ENCODE assay signal across 27 cellular contexts in genomic region chr6:87830834-87831374, GRCh38.
A peak's percentile ranks its signal among the peaks of the same experiment; 100 is the strongest.
DNase-seq lines count a peak whose midpoint lies in the region; ATAC-seq and TF ChIP-seq lines count a peak whose summit lies in the region.
"Had no signal": no experiment of that assay in that cellular context is flagged by ENCODE, and none has a peak within 500 bp of the region (broad histone marks: within the 10 kb centered on the region; RNA-seq: fewer than 3 reads in every experiment).

No MANE protein-coding gene starts in this region.

- TF ChIP-seq CTCF in OCI-LY3 (IDR thresholded peaks at IDR 0.05; ENCODE audit: low read depth, low read length) (no peak), mucosa of descending colon (IDR thresholded peaks at IDR 0.05) (no peak)

- peaks cover 15% of the 10 kb centered on the region for H3K4me1 Mint-ChIP-seq in activated T-cell treated with anti-CD3 and anti-CD28 coated beads, Interleukin-2, amount 50 U/mL, for 4 hours (ENCODE audit: low read depth)
- H3K4me1 Mint-ChIP-seq: H9 had no signal

- H3K9me3 ChIP-seq in OCI-LY3 (ENCODE audit: insufficient read depth, low read length) (no peaks in the 10 kb centered on the region), mucosa of descending colon (no peaks in the 10 kb centered on the region)
- H3K9me3 ChIP-seq: esophagus muscularis mucosa, heart right ventricle, lower lobe of right lung, MG63, prostate gland had no signal

- DNase-seq in activated T-cell treated with anti-CD3 and anti-CD28 coated beads, Interleukin-2, amount 50 U/mL, for 4 hours, result no peak
- no peak for DNase-seq in activated T-cell treated with anti-CD3 and anti-CD28 coated beads, Interleukin-2, amount 50 U/mL, for 48 hours
- peak in 2 of 3 donors; percentile 33 to 43 for DNase-seq in mucosa of descending colon
- no peak for DNase-seq in HK-2 (ENCODE audit: unreplicated experiment)
- DNase-seq in NCI-H1436 treated with DMSO at 0.1 percent for 48 hours (lab: John Stamatoyannopoulos, UW), result no peak
- DNase-seq in nucleus accumbens (lab: John Stamatoyannopoulos, UW), result no peak
- DNase-seq: activated CD4-positive, alpha-beta T cell treated with anti-CD3 and anti-CD28 coated beads for 4 hours; activated T-cell treated with anti-CD3 and anti-CD28 coated beads, Interleukin-2, amount 50 U/mL, for 1 hour; dermis blood vessel endothelial cell; foreskin keratinocyte; H9; heart right ventricle; kidney glomerular epithelial cell; lower lobe of right lung; MG63; NCI-H146; stimulated activated CD4-positive, alpha-beta T cell treated with anti-CD3 and anti-CD28 coated beads, Interleukin-4, amount 100 ng/mL, for 24 hours had no signal

- ATAC-seq in activated T-cell treated with anti-CD3 and anti-CD28 coated beads, Interleukin-2, amount 50 U/mL, for 4 hours, result no peak
- ATAC-seq in mucosa of descending colon, result peak; percentile 93
- ATAC-seq in HG02642 (IDR thresholded peaks at IDR 0.05; ENCODE audit: poor library complexity, unreplicated experiment), result no peak
- ATAC-seq: foreskin keratinocyte; heart right ventricle; lower lobe of right lung; sciatic nerve; stimulated activated effector memory CD8-positive, alpha-beta T cell treated with anti-CD3 and anti-CD28 coated beads, Interleukin-12 subunit alpha, Interleukin-12 subunit beta, amount 100 ng/mL, for 72 hours had no signal

- peaks cover 2% of the 10 kb centered on the region for H3K27me3 Mint-ChIP-seq in activated T-cell treated with anti-CD3 and anti-CD28 coated beads, Interleukin-2, amount 50 U/mL, for 4 hours (ENCODE audit: low read depth)

- intact Hi-C loops in mucosa of descending colon (cut with DNase I, micrococcal nuclease), result no loop called here

- H3K36me3 Mint-ChIP-seq in activated T-cell treated with anti-CD3 and anti-CD28 coated beads, Interleukin-2, amount 50 U/mL, for 4 hours (ENCODE audit: insufficient read depth), result no peaks in the 10 kb centered on the region
- H3K36me3 Mint-ChIP-seq: stimulated activated effector memory CD8-positive, alpha-beta T cell treated with anti-CD3 and anti-CD28 coated beads, Interleukin-12 subunit alpha, Interleukin-12 subunit beta, amount 100 ng/mL, for 72 hours had no signal

- no peaks in the 10 kb centered on the region for H4K20me1 ChIP-seq in OCI-LY3 (ENCODE audit: insufficient read depth, low read length)

- peak overlapping the region; percentile 21 for H3K4me2 ChIP-seq in OCI-LY3 (ENCODE audit: low read length)

- no peak overlapping the region for H3K27ac ChIP-seq in OCI-LY3 (ENCODE audit: low read length)
- H3K27ac ChIP-seq: esophagus muscularis mucosa, foreskin keratinocyte, heart right ventricle, lower lobe of right lung, prostate gland, RWPE1, SK-N-MC had no signal

- H3K36me3 ChIP-seq in OCI-LY3 (replicated peaks; ENCODE audit: low read depth, low read length), result no peaks in the 10 kb centered on the region
- no peaks in the 10 kb centered on the region for H3K36me3 ChIP-seq in mucosa of descending colon (ENCODE audit: low read depth)
- H3K36me3 ChIP-seq: esophagus muscularis mucosa, heart right ventricle, lower lobe of right lung, MG63, prostate gland had no signal

- no peaks in the 10 kb centered on the region for H3K9me3 Mint-ChIP-seq in activated T-cell treated with anti-CD3 and anti-CD28 coated beads, Interleukin-2, amount 50 U/mL, for 4 hours
- H3K9me3 Mint-ChIP-seq: central memory CD8-positive, alpha-beta T cell; H9; stimulated activated effector memory CD8-positive, alpha-beta T cell treated with anti-CD3 and anti-CD28 coated beads, Interleukin-12 subunit alpha, Interleukin-12 subunit beta, amount 100 ng/mL, for 72 hours; T-helper 1 cell treated with Interleukin-12 subunit alpha and Interleukin-12 subunit beta and Interleukin-4 antibody, amounts not matched to agents 30 μg/mL and 1 μg/mL, for 36 hours had no signal

- no peak overlapping the region for H3K9ac ChIP-seq in OCI-LY3 (ENCODE audit: low read length)

- H3K4me3 ChIP-seq in OCI-LY3 (ENCODE audit: low read length) (no peak overlapping the region), mucosa of descending colon (no peak overlapping the region)
- H3K4me3 ChIP-seq: esophagus muscularis mucosa, lower lobe of right lung, MG63, prostate gland, SK-N-MC had no signal

- no peak overlapping the region for H2AFZ ChIP-seq in OCI-LY3 (ENCODE audit: low read depth, low read length)

- no peaks in the 10 kb centered on the region for H3K27me3 ChIP-seq in OCI-LY3 (ENCODE audit: low read depth, low read length)
- H3K27me3 ChIP-seq: foreskin keratinocyte, heart right ventricle, MG63 had no signal

- peak overlapping the region; percentile 42 for H3K4me3 Mint-ChIP-seq in activated T-cell treated with anti-CD3 and anti-CD28 coated beads, Interleukin-2, amount 50 U/mL, for 4 hours
- H3K4me3 Mint-ChIP-seq: central memory CD8-positive, alpha-beta T cell; H9; T-helper 1 cell treated with Interleukin-12 subunit alpha and Interleukin-12 subunit beta and Interleukin-4 antibody, amounts not matched to agents 30 μg/mL and 1 μg/mL, for 36 hours had no signal

- H3K79me2 ChIP-seq in OCI-LY3 (ENCODE audit: low read length), result no peaks in the 10 kb centered on the region

- H3K4me1 ChIP-seq in OCI-LY3 (ENCODE audit: low read length), result peaks cover 18% of the 10 kb centered on the region
- peaks cover 18% of the 10 kb centered on the region for H3K4me1 ChIP-seq in mucosa of descending colon (ENCODE audit: low read depth)
- H3K4me1 ChIP-seq: foreskin keratinocyte, prostate gland had no signal

Comparison
In these comparisons a context has a peak if more than half of its experiments do, and no peak if none do; other contexts are left out.
1. DNase-seq: peak in mucosa of descending colon (2 of 3); none in activated T-cell treated with anti-CD3 and anti-CD28 coated beads, Interleukin-2, amount 50 U/mL, for 4 hours (single experiment), activated T-cell treated with anti-CD3 and anti-CD28 coated beads, Interleukin-2, amount 50 U/mL, for 48 hours (0 of 2), HK-2 (single experiment), NCI-H1436 treated with DMSO at 0.1 percent for 48 hours (single experiment) and nucleus accumbens (0 of 56).